Comparison of ENCODE assay signal across 10 cellular contexts in the genomic region with DNA sequence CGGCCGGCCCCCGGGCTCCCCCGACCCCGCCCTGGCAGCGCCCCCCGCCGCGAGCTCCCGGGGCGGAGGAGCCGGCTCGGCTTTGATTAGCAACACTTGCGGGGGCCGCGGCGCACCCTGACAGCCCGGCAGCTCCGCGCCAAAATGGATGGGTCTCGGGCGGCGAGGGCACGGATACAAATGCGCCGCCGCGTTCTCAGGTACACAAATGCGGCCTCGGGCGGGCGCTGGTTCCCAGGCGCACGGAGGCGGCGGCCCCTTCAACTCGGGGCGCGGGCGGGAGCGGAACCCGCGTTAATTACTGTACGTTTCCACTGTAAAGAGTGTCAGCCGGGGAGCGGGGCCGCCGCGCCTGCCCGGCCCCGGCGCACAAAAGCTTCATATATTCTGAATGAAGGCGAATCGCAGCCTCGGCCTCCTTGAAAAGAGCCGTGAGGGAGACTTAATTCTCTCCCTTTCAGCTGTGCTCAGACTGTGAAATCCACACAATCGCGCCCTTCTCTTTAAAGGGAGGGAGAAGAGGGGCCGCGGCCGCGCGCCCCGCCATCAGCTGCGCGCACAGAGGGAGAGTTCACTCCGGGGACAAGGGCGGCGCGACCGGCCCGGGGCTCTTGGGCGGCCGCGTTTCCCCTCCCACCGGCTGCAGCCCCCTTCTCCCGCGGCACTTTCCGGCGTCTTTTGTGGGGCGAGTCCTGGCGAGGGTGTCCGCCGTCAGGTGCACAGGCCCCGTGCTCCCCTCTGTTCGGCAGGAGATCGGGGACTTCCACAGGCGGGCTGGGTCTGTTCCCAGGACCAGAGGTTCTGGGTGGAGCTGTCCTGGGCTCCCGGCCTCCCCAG. TPM values are rescaled to one million over a fixed set of nuclear protein-coding genes. Genes with fewer than 3 reads are reported as not detected.
DNase-seq lines count a peak whose midpoint lies in the region; TF ChIP-seq lines count a peak whose summit lies in the region.
"Had no signal": no experiment of that assay in that cellular context is flagged by ENCODE, and none has a peak within 500 bp of the region (broad histone marks: within the 10 kb centered on the region; RNA-seq: fewer than 3 reads in every experiment).

No MANE protein-coding gene starts in this region.

- H3K36me3 ChIP-seq in HAP-1 (replicated peaks) (no peaks in the 10 kb centered on the region), SJSA1 (no peaks in the 10 kb centered on the region), sigmoid colon (no peaks in the 10 kb centered on the region)
- H3K36me3 ChIP-seq: pancreas, transverse colon had no signal

- H3K4me1 ChIP-seq in HAP-1 = no peaks in the 10 kb centered on the region
- H3K4me1 ChIP-seq in SJSA1 (replicated peaks) = no peaks in the 10 kb centered on the region
- peaks cover 0 to 11% (median 9%) of the 10 kb centered on the region in 4 donors for H3K4me1 ChIP-seq in sigmoid colon
- H3K4me1 ChIP-seq: pancreas had no signal

- no peak for TF ChIP-seq POLR2A in sigmoid colon (IDR thresholded peaks at IDR 0.05)

- DNase-seq in HAP-1 (ENCODE audit: low spot score in 2 of 2) (peak; percentile 20 to 58), SJSA1 (ENCODE audit: low read depth in 1 of 2, low spot score in 2 of 2) (no peak), glutamatergic neuron (peak; percentile 64), sigmoid colon (no peak), activated T-cell treated with anti-CD3 and anti-CD28 coated beads for 4 hours (no peak), COLO829 (ENCODE audit: low spot score) (no peak), AG08396 (ENCODE audit: low spot score) (no peak)
- DNase-seq in effector CD4-positive, alpha-beta T cell = no peak
- DNase-seq: transverse colon had no signal

- H3K36me3 Mint-ChIP-seq in glutamatergic neuron (ENCODE audit: unreplicated experiment) = no peaks in the 10 kb centered on the region

- in situ Hi-C loops in HAP-1 (cut with MboI; ENCODE audit: low sequenced_read_pairs) = no loop called here

- H3K27me3 Mint-ChIP-seq in glutamatergic neuron (ENCODE audit: unreplicated experiment) = peaks cover 8% of the 10 kb centered on the region

- H3K4me3 ChIP-seq in HAP-1 (peak overlapping the region; percentile 35), SJSA1 (peak overlapping the region; percentile 18), sigmoid colon (peak overlapping the region in 3 of 4 donors; percentile 17 to 37 (median 27))

- H3K9me3 ChIP-seq in HAP-1 = no peaks in the 10 kb centered on the region
- H3K9me3 ChIP-seq in SJSA1 (replicated peaks) = 0 out of 2 replicates have a peak, but pooled peaks cover 2% of the 10 kb centered on the region
- H3K9me3 ChIP-seq in sigmoid colon = no peaks in the 10 kb centered on the region
- H3K9me3 ChIP-seq: pancreas, transverse colon had no signal

- TF ChIP-seq CTCF in glutamatergic neuron (IDR thresholded peaks at IDR 0.05; ENCODE audit: partially characterized antibody, unreplicated experiment) (no peak), sigmoid colon (IDR thresholded peaks at IDR 0.05) (no peak)

- H3K27ac ChIP-seq in SJSA1 (no peak overlapping the region), sigmoid colon (no peak overlapping the region)
- H3K27ac ChIP-seq: pancreas, transverse colon had no signal

- H3K9me3 Mint-ChIP-seq in glutamatergic neuron (ENCODE audit: unreplicated experiment) = no peaks in the 10 kb centered on the region

- no peaks in the 10 kb centered on the region for H3K4me1 Mint-ChIP-seq in glutamatergic neuron (ENCODE audit: low read depth, unreplicated experiment)

- intact Hi-C loops in sigmoid colon (cut with DNase I) = no loop called here

- WGBS in sigmoid colon, 2 donors = 2% methylated on average over 89 of the region's 89 CpGs

- no peak overlapping the region for H3K27ac Mint-ChIP-seq in glutamatergic neuron (ENCODE audit: unreplicated experiment)

- H3K27me3 ChIP-seq in HAP-1 (ENCODE audit: low read depth) = peaks cover 13% of the 10 kb centered on the region
- H3K27me3 ChIP-seq in SJSA1 (replicated peaks) = peaks cover 53% of the 10 kb centered on the region
- peaks cover 6 to 68% (median 43%) of the 10 kb centered on the region in 3 donors for H3K27me3 ChIP-seq in sigmoid colon

- TF ChIP-seq EP300 in sigmoid colon (IDR thresholded peaks at IDR 0.05) = no peak

- H3K4me3 Mint-ChIP-seq in glutamatergic neuron (ENCODE audit: unreplicated experiment) = peak overlapping the region; percentile 81

RNA-seq across cellular contexts. Expression of a gene that starts 27.0 kb away (rescaled TPM):
- 1.4 and 3.0 TPM in 2 replicates for total RNA-seq in SJSA1 (2014; rRNA removed; shearing (Covaris generic))
- total RNA-seq in glutamatergic neuron (ENCODE audit: unreplicated experiment) (not detected), sigmoid colon (1 to 10 TPM in 2 of 4 donors, under 1 TPM in 1, not detected in 1; 0.66 to 1.8 (median 1.1) TPM)
- 1 to 10 TPM in 1 of 3 donors, under 1 TPM in 1, not detected in 1; 0.16 to 1.2 TPM for polyA plus RNA-seq in sigmoid colon

Comparison
In these comparisons a context has a peak if more than half of its experiments do, and no peak if none do; other contexts are left out.
1. DNase-seq: peak in HAP-1 (2 of 2) and glutamatergic neuron (single experiment); none in SJSA1 (0 of 2), sigmoid colon (single experiment), activated T-cell treated with anti-CD3 and anti-CD28 coated beads for 4 hours (single experiment), effector CD4-positive, alpha-beta T cell (single experiment), COLO829 (single experiment) and AG08396 (single experiment).
2. Peak in every context shown above with its lines, with median percentiles within 50 percentile points of each other: H3K4me3 ChIP-seq.